ENCODE assay signal across 27 cellular contexts in genomic region chr13:44780586-44781280, GRCh38.
"Had no signal": no experiment of that assay in that cellular context is flagged by ENCODE, and none has a peak within 500 bp of the region (broad histone marks: within the 10 kb centered on the region; RNA-seq: fewer than 3 reads in every experiment).

No MANE protein-coding gene starts in this region.

- H3K4me1 Mint-ChIP-seq: immature natural killer cell; naive thymus-derived CD8-positive, alpha-beta T cell; neural crest cell had no signal

- ATAC-seq: heart left ventricle; left cardiac atrium; left lung; lower lobe of right lung; naive thymus-derived CD8-positive, alpha-beta T cell; psoas muscle; right lobe of liver had no signal

- H3K27ac ChIP-seq: heart left ventricle, left lung, lower lobe of right lung, parathyroid adenoma, psoas muscle, right atrium auricular region, right lobe of liver, suprapubic skin, tibial nerve, uterus had no signal

- H3K9me3 Mint-ChIP-seq: immature natural killer cell; neural crest cell; stimulated activated naive CD8-positive, alpha-beta T cell treated with anti-CD3 and anti-CD28 coated beads, Interleukin-15, Interleukin-2, amounts not matched to agents 100 ng/mL and 50 ng/mL, for 24 hours; type B pancreatic cell had no signal

- H3K4me1 ChIP-seq: heart left ventricle, left lung, lower lobe of right lung, parathyroid adenoma, right atrium auricular region, right lobe of liver, suprapubic skin, tibial nerve, uterus had no signal

- H3K4me3 ChIP-seq: heart left ventricle, left lung, lower lobe of right lung, psoas muscle, right atrium auricular region, right lobe of liver, suprapubic skin, tibial nerve, uterus had no signal

- H3K9me3 ChIP-seq: left lung, lower lobe of right lung, psoas muscle, right atrium auricular region, right lobe of liver, suprapubic skin, tibial nerve, uterus had no signal

- H3K27ac Mint-ChIP-seq: immature natural killer cell; naive thymus-derived CD8-positive, alpha-beta T cell; nephron; stimulated activated naive CD8-positive, alpha-beta T cell treated with anti-CD3 and anti-CD28 coated beads, Interleukin-15, Interleukin-2, amounts not matched to agents 100 ng/mL and 50 ng/mL, for 24 hours; type B pancreatic cell had no signal

- H3K36me3 Mint-ChIP-seq: immature natural killer cell; naive thymus-derived CD8-positive, alpha-beta T cell; type B pancreatic cell had no signal

- H2AFZ ChIP-seq: parathyroid adenoma had no signal

- H3K9ac ChIP-seq: parathyroid adenoma had no signal

- DNase-seq: heart left ventricle; hypothalamus; immature natural killer cell; kidney; left cardiac atrium; left lung; lower lobe of right lung; mammary epithelial cell; mesenchymal stem cell; naive thymus-derived CD8-positive, alpha-beta T cell; nucleus accumbens; psoas muscle; right lobe of liver; stimulated activated CD4-positive, alpha-beta T cell treated with anti-CD3 and anti-CD28 coated beads, Interleukin-12 subunit alpha, Interleukin-12 subunit beta, amount 100 ng/mL, for 4 hours; stimulated activated CD4-positive, alpha-beta T cell treated with anti-CD3 and anti-CD28 coated beads, Interleukin-15, amount 100 ng/mL, for 24 hours; stimulated activated CD4-positive, alpha-beta T cell treated with anti-CD3 and anti-CD28 coated beads, Interleukin-2, amount 100 ng/mL, for 24 hours; stimulated activated CD4-positive, alpha-beta T cell treated with anti-CD3 and anti-CD28 coated beads, Interleukin-4, amount 100 ng/mL, for 1 hour; stimulated activated naive CD4-positive, alpha-beta T cell; uterus had no signal

- H3K27me3 ChIP-seq: heart left ventricle, left lung, right atrium auricular region, right lobe of liver, suprapubic skin, tibial nerve, uterus had no signal

- H3K4me3 Mint-ChIP-seq: immature natural killer cell; naive thymus-derived CD8-positive, alpha-beta T cell; nephron; neural crest cell; stimulated activated naive CD8-positive, alpha-beta T cell treated with anti-CD3 and anti-CD28 coated beads, Interleukin-15, Interleukin-2, amounts not matched to agents 100 ng/mL and 50 ng/mL, for 24 hours; type B pancreatic cell had no signal

- H3K36me3 ChIP-seq: heart left ventricle, left lung, lower lobe of right lung, right atrium auricular region, right lobe of liver, suprapubic skin, tibial nerve, uterus had no signal
